Comparison of ENCODE assay signal across 13 cellular contexts in genomic region chr5:60334281-60334713, GRCh38.
DNase-seq lines count a peak whose midpoint lies in the region; ATAC-seq and TF ChIP-seq lines count a peak whose summit lies in the region.
"Had no signal": no experiment of that assay in that cellular context is flagged by ENCODE, and none has a peak within 500 bp of the region (broad histone marks: within the 10 kb centered on the region; RNA-seq: fewer than 3 reads in every experiment).

No MANE protein-coding gene starts in this region.

- intact Hi-C loops in sigmoid colon (cut with DNase I) = no loop called here

- TF ChIP-seq POLR2A in sigmoid colon (IDR thresholded peaks at IDR 0.05) = no peak

- H3K9me3 Mint-ChIP-seq in T-cell = peaks cover 0 to 11% (median 0%) of the 10 kb centered on the region in 3 donors
- H3K9me3 Mint-ChIP-seq in mesothelial cell of epicardium = peaks cover under 1% of the 10 kb centered on the region
- H3K9me3 Mint-ChIP-seq: nephron had no signal

- H3K4me1 Mint-ChIP-seq in T-cell (no peaks in the 10 kb centered on the region), mesothelial cell of epicardium (peaks cover 9% of the 10 kb centered on the region)

- H3K27ac ChIP-seq in sigmoid colon = peak overlapping the region in 3 of 4 donors; percentile 22 to 80 (median 30)
- H3K27ac ChIP-seq: cardiac muscle cell had no signal

- no peak for ATAC-seq in T-cell (replicated peaks in 1 of 4)
- no peak for ATAC-seq in HG03460 (IDR thresholded peaks at IDR 0.05; ENCODE audit: unreplicated experiment)
- no peak for ATAC-seq in HG03354 (IDR thresholded peaks at IDR 0.05; ENCODE audit: poor library complexity, severe bottlenecking, unreplicated experiment)

- no peak overlapping the region for H3K27ac Mint-ChIP-seq in T-cell
- no peak overlapping the region for H3K27ac Mint-ChIP-seq in mesothelial cell of epicardium
- H3K27ac Mint-ChIP-seq: CD4-positive, alpha-beta T cell had no signal

- no peaks in the 10 kb centered on the region for H3K27me3 ChIP-seq in sigmoid colon
- H3K27me3 ChIP-seq: cardiac muscle cell had no signal

- H3K4me3 Mint-ChIP-seq in T-cell (no peak overlapping the region), mesothelial cell of epicardium (no peak overlapping the region)
- H3K4me3 Mint-ChIP-seq: CD4-positive, alpha-beta T cell; nephron had no signal

- H3K9me3 ChIP-seq in sigmoid colon = no peaks in the 10 kb centered on the region

- WGBS in sigmoid colon, 2 donors = 84 to 93% methylated on average over 2 of the region's 2 CpGs

- TF ChIP-seq CTCF in epithelial cell of proximal tubule (conservative IDR thresholded peaks at IDR 0.05; ENCODE audit: low read depth, low read length) (no peak), sigmoid colon (IDR thresholded peaks at IDR 0.05) (no peak), mesothelial cell of epicardium (IDR thresholded peaks at IDR 0.05; ENCODE audit: unreplicated experiment) (no peak)

- H3K36me3 ChIP-seq in sigmoid colon = no peaks in the 10 kb centered on the region
- H3K36me3 ChIP-seq: cardiac muscle cell had no signal

- POLR2A ChIA-PET in T-cell (lab: Charles Lee) = no interaction called here

- CTCF ChIA-PET in T-cell (lab: Charles Lee) = no interaction called here

- H3K27me3 Mint-ChIP-seq in T-cell (no peaks in the 10 kb centered on the region), mesothelial cell of epicardium (ENCODE audit: low read depth) (no peaks in the 10 kb centered on the region)
- H3K27me3 Mint-ChIP-seq: CD4-positive, alpha-beta T cell had no signal

- peaks cover 0 to 58% (median 35%) of the 10 kb centered on the region in 4 donors for H3K4me1 ChIP-seq in sigmoid colon

- H3K36me3 Mint-ChIP-seq in T-cell (no peaks in the 10 kb centered on the region), mesothelial cell of epicardium (no peaks in the 10 kb centered on the region)

- DNase-seq in EH (ENCODE audit: low read depth) (peak; percentile 84), NCI-H460 (ENCODE audit: extremely low read depth, low read depth) (peak; percentile 46), epithelial cell of proximal tubule (ENCODE audit: low read depth) (peak; percentile 32), sigmoid colon (no peak), T-cell (no peak), mesothelial cell of epicardium (ENCODE audit: low spot score in 2 of 2, unreplicated experiment in 2 of 2) (no peak)
- DNase-seq: CD4-positive, alpha-beta T cell; NCI-H146; NK-92 treated with Interleukin-12 subunit alpha and Interleukin-12 subunit beta, amount 100 ng/mL, for 24 hours had no signal

- no peak overlapping the region for H3K4me3 ChIP-seq in epithelial cell of proximal tubule (ENCODE audit: low read depth, low read length)
- H3K4me3 ChIP-seq in sigmoid colon = no peak overlapping the region
- H3K4me3 ChIP-seq: cardiac muscle cell had no signal

- TF ChIP-seq EP300 in sigmoid colon (IDR thresholded peaks at IDR 0.05) = no peak

Comparison
In these comparisons a context has a peak if more than half of its experiments do, and no peak if none do; other contexts are left out.
1. DNase-seq: peak in EH (single experiment), NCI-H460 (single experiment) and epithelial cell of proximal tubule (single experiment); none in sigmoid colon (single experiment), T-cell (0 of 34) and mesothelial cell of epicardium (0 of 2).